In the genomic region with DNA sequence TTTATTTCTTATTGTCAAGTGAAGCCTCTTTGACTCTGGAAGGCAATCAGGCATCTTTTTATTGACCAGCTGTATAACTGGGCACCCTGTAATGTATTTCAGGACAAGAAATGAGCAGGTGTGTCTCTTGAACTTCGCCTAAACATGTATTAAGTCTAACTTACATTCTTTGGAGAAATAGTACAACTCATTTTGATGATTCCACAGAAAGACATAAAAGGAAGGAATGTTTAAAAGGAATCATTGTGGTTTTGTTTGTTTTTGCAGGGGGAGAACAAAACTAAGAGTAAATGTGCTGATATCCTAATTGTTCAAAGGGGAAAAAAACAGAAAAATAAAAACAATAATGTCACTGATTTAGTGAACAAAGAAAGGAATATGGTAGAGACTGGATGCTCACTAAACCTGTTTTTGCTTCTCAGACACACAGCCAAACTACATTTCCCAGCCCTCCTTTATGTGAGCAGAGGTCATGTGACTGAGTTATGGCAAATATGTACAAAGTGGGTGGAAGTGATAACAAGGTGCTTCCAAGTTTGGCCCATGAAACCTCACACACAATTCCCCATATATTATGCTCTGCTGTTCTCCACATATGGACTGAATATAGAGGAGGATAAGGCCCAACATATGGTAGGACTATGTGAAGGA, we compare ENCODE assay signal across 1 cellular context.
TF ChIP-seq lines count a peak whose summit lies in the region.

No MANE protein-coding gene starts in this region.

TF ChIP-seq in K562, 482 proteins besides CTCF, POLR2A, EP300 and RAD21:
- no peak for TF ChIP-seq ZNF778 (CRISPR knock-in tag; IDR thresholded peaks at IDR 0.05)
- TF ChIP-seq LCOR (CRISPR knock-in tag; IDR thresholded peaks at IDR 0.05), result 0 out of 2 replicates have a peak, but pooled peaks have one; percentile 22
- TF ChIP-seq, protein P1, sequence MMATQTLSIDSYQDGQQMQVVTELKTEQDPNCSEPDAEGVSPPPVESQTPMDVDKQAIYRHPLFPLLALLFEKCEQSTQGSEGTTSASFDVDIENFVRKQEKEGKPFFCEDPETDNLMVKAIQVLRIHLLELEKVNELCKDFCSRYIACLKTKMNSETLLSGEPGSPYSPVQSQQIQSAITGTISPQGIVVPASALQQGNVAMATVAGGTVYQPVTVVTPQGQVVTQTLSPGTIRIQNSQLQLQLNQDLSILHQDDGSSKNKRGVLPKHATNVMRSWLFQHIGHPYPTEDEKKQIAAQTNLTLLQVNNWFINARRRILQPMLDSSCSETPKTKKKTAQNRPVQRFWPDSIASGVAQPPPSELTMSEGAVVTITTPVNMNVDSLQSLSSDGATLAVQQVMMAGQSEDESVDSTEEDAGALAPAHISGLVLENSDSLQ (IDR thresholded peaks at IDR 0.05), result no peak
- TF ChIP-seq HCFC1 (IDR thresholded peaks at IDR 0.05; ENCODE audit: low read depth, low read length), result peak; percentile 77
- TF ChIP-seq, protein P2, sequence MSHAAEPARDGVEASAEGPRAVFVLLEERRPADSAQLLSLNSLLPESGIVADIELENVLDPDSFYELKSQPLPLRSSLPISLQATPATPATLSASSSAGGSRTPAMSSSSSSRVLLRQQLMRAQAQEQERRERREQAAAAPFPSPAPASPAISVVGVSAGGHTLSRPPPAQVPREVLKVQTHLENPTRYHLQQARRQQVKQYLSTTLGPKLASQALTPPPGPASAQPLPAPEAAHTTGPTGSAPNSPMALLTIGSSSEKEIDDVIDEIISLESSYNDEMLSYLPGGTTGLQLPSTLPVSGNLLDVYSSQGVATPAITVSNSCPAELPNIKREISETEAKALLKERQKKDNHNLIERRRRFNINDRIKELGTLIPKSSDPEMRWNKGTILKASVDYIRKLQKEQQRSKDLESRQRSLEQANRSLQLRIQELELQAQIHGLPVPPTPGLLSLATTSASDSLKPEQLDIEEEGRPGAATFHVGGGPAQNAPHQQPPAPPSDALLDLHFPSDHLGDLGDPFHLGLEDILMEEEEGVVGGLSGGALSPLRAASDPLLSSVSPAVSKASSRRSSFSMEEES (CRISPR knock-in tag; IDR thresholded peaks at IDR 0.05), result peak; percentile 93
- no peak for TF ChIP-seq PURB (CRISPR knock-in tag; IDR thresholded peaks at IDR 0.05; ENCODE audit: low read depth)
- TF ChIP-seq ZNF316 (IDR thresholded peaks at IDR 0.05), result 0 out of 2 replicates have a peak, but pooled peaks have one; percentile 7
- TF ChIP-seq, protein P3, sequence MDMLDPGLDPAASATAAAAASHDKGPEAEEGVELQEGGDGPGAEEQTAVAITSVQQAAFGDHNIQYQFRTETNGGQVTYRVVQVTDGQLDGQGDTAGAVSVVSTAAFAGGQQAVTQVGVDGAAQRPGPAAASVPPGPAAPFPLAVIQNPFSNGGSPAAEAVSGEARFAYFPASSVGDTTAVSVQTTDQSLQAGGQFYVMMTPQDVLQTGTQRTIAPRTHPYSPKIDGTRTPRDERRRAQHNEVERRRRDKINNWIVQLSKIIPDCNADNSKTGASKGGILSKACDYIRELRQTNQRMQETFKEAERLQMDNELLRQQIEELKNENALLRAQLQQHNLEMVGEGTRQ (CRISPR knock-in tag; IDR thresholded peaks at IDR 0.05), result peak; percentile 78
- peak; percentile 65 for TF ChIP-seq ZNF143 (CRISPR knock-in tag; IDR thresholded peaks at IDR 0.05)
- TF ChIP-seq, protein P4, sequence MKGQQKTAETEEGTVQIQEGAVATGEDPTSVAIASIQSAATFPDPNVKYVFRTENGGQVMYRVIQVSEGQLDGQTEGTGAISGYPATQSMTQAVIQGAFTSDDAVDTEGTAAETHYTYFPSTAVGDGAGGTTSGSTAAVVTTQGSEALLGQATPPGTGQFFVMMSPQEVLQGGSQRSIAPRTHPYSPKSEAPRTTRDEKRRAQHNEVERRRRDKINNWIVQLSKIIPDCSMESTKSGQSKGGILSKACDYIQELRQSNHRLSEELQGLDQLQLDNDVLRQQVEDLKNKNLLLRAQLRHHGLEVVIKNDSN (CRISPR knock-in tag; IDR thresholded peaks at IDR 0.05), result peak; percentile 67
- TF ChIP-seq, protein P5, sequence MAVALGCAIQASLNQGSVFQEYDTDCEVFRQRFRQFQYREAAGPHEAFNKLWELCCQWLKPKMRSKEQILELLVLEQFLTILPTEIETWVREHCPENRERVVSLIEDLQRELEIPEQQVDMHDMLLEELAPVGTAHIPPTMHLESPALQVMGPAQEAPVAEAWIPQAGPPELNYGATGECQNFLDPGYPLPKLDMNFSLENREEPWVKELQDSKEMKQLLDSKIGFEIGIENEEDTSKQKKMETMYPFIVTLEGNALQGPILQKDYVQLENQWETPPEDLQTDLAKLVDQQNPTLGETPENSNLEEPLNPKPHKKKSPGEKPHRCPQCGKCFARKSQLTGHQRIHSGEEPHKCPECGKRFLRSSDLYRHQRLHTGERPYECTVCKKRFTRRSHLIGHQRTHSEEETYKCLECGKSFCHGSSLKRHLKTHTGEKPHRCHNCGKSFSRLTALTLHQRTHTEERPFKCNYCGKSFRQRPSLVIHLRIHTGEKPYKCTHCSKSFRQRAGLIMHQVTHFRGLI (CRISPR knock-in tag; IDR thresholded peaks at IDR 0.05), result no peak
- peak; percentile 88 for TF ChIP-seq TOE1 (IDR thresholded peaks at IDR 0.05; ENCODE audit: borderline replicate concordance)
- TF ChIP-seq TOE1 (CRISPR knock-in tag; IDR thresholded peaks at IDR 0.05; ENCODE audit: borderline replicate concordance, low read depth), result no peak
- TF ChIP-seq RAD51 (IDR thresholded peaks at IDR 0.05; ENCODE audit: borderline replicate concordance, low read depth), result peak; percentile 75
- TF ChIP-seq HLTF (IDR thresholded peaks at IDR 0.05), result no peak
- TF ChIP-seq, protein P6, sequence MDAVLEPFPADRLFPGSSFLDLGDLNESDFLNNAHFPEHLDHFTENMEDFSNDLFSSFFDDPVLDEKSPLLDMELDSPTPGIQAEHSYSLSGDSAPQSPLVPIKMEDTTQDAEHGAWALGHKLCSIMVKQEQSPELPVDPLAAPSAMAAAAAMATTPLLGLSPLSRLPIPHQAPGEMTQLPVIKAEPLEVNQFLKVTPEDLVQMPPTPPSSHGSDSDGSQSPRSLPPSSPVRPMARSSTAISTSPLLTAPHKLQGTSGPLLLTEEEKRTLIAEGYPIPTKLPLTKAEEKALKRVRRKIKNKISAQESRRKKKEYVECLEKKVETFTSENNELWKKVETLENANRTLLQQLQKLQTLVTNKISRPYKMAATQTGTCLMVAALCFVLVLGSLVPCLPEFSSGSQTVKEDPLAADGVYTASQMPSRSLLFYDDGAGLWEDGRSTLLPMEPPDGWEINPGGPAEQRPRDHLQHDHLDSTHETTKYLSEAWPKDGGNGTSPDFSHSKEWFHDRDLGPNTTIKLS (IDR thresholded peaks at IDR 0.05; ENCODE audit: borderline replicate concordance, low read depth), result no peak
- peak; percentile 23 to 29; a peak in 1 of 4 replicates for TF ChIP-seq SIX5 (IDR thresholded peaks at IDR 0.05; ENCODE audit: borderline replicate concordance in 1 of 2, insufficient read depth in 1 of 2, low read depth in 1 of 2, low read length in 2 of 2)
